1 cellular context compared by ENCODE assay signal in the genomic region with DNA sequence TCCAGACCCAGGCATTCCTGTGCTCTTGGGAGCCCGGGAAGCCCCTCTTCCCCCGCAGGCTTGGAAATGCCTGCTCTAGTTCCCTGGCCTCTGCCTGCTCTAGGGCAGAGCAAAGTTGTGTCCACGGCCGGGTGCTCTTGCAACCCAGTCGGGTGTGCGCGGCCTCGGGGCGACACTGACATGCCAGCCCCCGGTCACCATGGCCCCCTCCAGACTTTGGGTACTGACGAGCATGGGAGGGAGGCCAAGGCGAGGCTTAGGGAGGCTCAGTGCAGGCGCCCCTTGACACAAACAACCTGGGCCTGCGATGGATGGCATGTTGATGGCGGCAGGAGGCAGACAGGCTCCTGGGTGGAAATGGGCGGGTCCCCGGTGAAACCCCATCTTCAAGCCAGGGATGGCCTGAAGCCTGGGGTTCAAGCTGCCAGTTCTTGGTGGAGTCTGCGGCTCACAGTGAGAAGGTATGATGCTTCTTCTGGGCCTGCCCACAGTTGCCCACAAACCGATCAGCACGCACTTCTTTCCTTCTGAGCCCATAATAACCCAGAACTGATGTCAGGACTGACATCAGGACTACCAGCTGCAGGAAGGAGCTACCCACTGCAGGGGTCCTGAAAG.
TF ChIP-seq lines count a peak whose summit lies in the region.

No MANE protein-coding gene starts in this region.

TF ChIP-seq in H1, 55 proteins besides CTCF, POLR2A, EP300 and RAD21:
- TF ChIP-seq TEAD4 (IDR thresholded peaks at IDR 0.05; ENCODE audit: low read depth, low read length) (no peak), YY1 (IDR thresholded peaks at IDR 0.05; ENCODE audit: low read depth, low read length) (no peak), KDM4A (IDR thresholded peaks at IDR 0.05; ENCODE audit: low read depth, low read length, severe bottlenecking) (no peak), ZNF274 (IDR thresholded peaks at IDR 0.05; ENCODE audit: borderline replicate concordance, extremely low read depth, low read length) (no peak), RFX5 (IDR thresholded peaks at IDR 0.05; ENCODE audit: borderline replicate concordance, low read depth, low read length) (no peak), ATF2 (IDR thresholded peaks at IDR 0.05; ENCODE audit: low read length) (no peak), SP2 (IDR thresholded peaks at IDR 0.05; ENCODE audit: low read length) (no peak), SUZ12 (IDR thresholded peaks at IDR 0.05; ENCODE audit: low read length) (no peak), RNF2 (IDR thresholded peaks at IDR 0.05; ENCODE audit: borderline replicate concordance, low read depth, low read length, missing control alignments, poor library complexity, severe bottlenecking) (no peak), NRF1 (IDR thresholded peaks at IDR 0.05; ENCODE audit: low read depth, low read length) (no peak), HDAC2 (IDR thresholded peaks at IDR 0.05; ENCODE audit: borderline replicate concordance in 1 of 2, low read depth in 2 of 2, low read length in 2 of 2) (no peak), HDAC6 (IDR thresholded peaks at IDR 0.05; ENCODE audit: low read depth, low read length) (no peak), CTBP2 (IDR thresholded peaks at IDR 0.05; ENCODE audit: borderline replicate concordance, insufficient read depth, insufficient read length, low read length) (no peak), JUN (IDR thresholded peaks at IDR 0.05; ENCODE audit: low read depth, low read length) (no peak), USF2 (IDR thresholded peaks at IDR 0.05; ENCODE audit: low read length) (no peak), TCF12 (IDR thresholded peaks at IDR 0.05; ENCODE audit: low read depth, low read length) (no peak)
- TF ChIP-seq, protein P1, sequence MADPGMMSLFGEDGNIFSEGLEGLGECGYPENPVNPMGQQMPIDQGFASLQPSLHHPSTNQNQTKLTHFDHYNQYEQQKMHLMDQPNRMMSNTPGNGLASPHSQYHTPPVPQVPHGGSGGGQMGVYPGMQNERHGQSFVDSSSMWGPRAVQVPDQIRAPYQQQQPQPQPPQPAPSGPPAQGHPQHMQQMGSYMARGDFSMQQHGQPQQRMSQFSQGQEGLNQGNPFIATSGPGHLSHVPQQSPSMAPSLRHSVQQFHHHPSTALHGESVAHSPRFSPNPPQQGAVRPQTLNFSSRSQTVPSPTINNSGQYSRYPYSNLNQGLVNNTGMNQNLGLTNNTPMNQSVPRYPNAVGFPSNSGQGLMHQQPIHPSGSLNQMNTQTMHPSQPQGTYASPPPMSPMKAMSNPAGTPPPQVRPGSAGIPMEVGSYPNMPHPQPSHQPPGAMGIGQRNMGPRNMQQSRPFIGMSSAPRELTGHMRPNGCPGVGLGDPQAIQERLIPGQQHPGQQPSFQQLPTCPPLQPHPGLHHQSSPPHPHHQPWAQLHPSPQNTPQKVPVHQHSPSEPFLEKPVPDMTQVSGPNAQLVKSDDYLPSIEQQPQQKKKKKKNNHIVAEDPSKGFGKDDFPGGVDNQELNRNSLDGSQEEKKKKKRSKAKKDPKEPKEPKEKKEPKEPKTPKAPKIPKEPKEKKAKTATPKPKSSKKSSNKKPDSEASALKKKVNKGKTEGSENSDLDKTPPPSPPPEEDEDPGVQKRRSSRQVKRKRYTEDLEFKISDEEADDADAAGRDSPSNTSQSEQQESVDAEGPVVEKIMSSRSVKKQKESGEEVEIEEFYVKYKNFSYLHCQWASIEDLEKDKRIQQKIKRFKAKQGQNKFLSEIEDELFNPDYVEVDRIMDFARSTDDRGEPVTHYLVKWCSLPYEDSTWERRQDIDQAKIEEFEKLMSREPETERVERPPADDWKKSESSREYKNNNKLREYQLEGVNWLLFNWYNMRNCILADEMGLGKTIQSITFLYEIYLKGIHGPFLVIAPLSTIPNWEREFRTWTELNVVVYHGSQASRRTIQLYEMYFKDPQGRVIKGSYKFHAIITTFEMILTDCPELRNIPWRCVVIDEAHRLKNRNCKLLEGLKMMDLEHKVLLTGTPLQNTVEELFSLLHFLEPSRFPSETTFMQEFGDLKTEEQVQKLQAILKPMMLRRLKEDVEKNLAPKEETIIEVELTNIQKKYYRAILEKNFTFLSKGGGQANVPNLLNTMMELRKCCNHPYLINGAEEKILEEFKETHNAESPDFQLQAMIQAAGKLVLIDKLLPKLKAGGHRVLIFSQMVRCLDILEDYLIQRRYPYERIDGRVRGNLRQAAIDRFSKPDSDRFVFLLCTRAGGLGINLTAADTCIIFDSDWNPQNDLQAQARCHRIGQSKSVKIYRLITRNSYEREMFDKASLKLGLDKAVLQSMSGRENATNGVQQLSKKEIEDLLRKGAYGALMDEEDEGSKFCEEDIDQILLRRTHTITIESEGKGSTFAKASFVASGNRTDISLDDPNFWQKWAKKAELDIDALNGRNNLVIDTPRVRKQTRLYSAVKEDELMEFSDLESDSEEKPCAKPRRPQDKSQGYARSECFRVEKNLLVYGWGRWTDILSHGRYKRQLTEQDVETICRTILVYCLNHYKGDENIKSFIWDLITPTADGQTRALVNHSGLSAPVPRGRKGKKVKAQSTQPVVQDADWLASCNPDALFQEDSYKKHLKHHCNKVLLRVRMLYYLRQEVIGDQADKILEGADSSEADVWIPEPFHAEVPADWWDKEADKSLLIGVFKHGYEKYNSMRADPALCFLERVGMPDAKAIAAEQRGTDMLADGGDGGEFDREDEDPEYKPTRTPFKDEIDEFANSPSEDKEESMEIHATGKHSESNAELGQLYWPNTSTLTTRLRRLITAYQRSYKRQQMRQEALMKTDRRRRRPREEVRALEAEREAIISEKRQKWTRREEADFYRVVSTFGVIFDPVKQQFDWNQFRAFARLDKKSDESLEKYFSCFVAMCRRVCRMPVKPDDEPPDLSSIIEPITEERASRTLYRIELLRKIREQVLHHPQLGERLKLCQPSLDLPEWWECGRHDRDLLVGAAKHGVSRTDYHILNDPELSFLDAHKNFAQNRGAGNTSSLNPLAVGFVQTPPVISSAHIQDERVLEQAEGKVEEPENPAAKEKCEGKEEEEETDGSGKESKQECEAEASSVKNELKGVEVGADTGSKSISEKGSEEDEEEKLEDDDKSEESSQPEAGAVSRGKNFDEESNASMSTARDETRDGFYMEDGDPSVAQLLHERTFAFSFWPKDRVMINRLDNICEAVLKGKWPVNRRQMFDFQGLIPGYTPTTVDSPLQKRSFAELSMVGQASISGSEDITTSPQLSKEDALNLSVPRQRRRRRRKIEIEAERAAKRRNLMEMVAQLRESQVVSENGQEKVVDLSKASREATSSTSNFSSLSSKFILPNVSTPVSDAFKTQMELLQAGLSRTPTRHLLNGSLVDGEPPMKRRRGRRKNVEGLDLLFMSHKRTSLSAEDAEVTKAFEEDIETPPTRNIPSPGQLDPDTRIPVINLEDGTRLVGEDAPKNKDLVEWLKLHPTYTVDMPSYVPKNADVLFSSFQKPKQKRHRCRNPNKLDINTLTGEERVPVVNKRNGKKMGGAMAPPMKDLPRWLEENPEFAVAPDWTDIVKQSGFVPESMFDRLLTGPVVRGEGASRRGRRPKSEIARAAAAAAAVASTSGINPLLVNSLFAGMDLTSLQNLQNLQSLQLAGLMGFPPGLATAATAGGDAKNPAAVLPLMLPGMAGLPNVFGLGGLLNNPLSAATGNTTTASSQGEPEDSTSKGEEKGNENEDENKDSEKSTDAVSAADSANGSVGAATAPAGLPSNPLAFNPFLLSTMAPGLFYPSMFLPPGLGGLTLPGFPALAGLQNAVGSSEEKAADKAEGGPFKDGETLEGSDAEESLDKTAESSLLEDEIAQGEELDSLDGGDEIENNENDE (IDR thresholded peaks at IDR 0.05; ENCODE audit: insufficient replicate concordance, low read length) = no peak
